ENCODE assay signal across 8 cellular contexts in genomic region chr12:118055144-118055557, GRCh38. TPM values are rescaled to one million over a fixed set of nuclear protein-coding genes. Genes with fewer than 3 reads are reported as not detected.
DNase-seq lines count a peak whose midpoint lies in the region; ATAC-seq and TF ChIP-seq lines count a peak whose summit lies in the region.

No MANE protein-coding gene starts in this region.

- H3K9me3 ChIP-seq in heart right ventricle = no peaks in the 10 kb centered on the region

- peak; percentile 26 for DNase-seq in 8988T
- peak; percentile 55 for DNase-seq in RPMI7951 (ENCODE audit: low read depth)
- peak; percentile 26 to 51 for DNase-seq in activated T-helper 1 cell treated with anti-CD3 and anti-CD28 coated beads, Interleukin-2, amount 50 U/mL, for 16 hours (ENCODE audit: low read depth in 1 of 2, low spot score in 1 of 2)
- DNase-seq in heart right ventricle = peak; percentile 30 to 49
- DNase-seq in stimulated activated CD4-positive, alpha-beta T cell treated with anti-CD3 and anti-CD28 coated beads, Interleukin-2, amount 100 ng/mL, for 48 hours = peak; percentile 64 to 75
- DNase-seq in omental fat pad (ENCODE audit: low spot score) = no peak

- no peaks in the 10 kb centered on the region for H3K27me3 ChIP-seq in heart right ventricle

- 56 to 65% methylated on average over 2 of the region's 2 CpGs for WGBS in heart right ventricle, 2 donors

- intact Hi-C loops in heart right ventricle (cut with DNase I) = no loop called here

- H3K36me3 ChIP-seq in heart right ventricle = peaks cover 0 to 28% (median 12%) of the 10 kb centered on the region in 9 donors

- H3K4me3 ChIP-seq in heart right ventricle = no peak overlapping the region

- TF ChIP-seq CTCF in GM12874 (IDR thresholded peaks at IDR 0.05; ENCODE audit: insufficient read depth, low read depth, low read length) (peak; percentile 66), heart right ventricle (IDR thresholded peaks at IDR 0.05) (peak; percentile 28 to 71 (median 62)), omental fat pad (IDR thresholded peaks at IDR 0.05) (no peak)

- peaks cover 9 to 92% (median 66%) of the 10 kb centered on the region in 9 donors for H3K4me1 ChIP-seq in heart right ventricle

- H3K27ac ChIP-seq in heart right ventricle = peak overlapping the region in 8 of 10 donors; percentile 14 to 99 (median 52)

- ATAC-seq in HG03175 (IDR thresholded peaks at IDR 0.05; ENCODE audit: unreplicated experiment) (peak; percentile 87), heart right ventricle (peak in 1 of 8 donors; percentile 16), omental fat pad (ENCODE audit: low FRiP score) (no peak)

RNA-seq across cellular contexts. Expression of gene WSB2, which starts 5.8 kb away (rescaled TPM):
- 61.6 and 67.8 TPM in 2 replicates for total RNA-seq in RPMI7951 (2014; rRNA removed; shearing (Covaris generic))
- total RNA-seq in heart right ventricle (100 to 1,000 TPM in 4 of 10 donors, 10 to 100 TPM in 6; 89.8 to 125 (median 98.2) TPM), omental fat pad (10 to 100 TPM; 41.1 to 87.8 (median 65.3) TPM)
- 10 to 100 TPM; 52.2 to 83.1 TPM for polyA plus RNA-seq in heart right ventricle

RNA-seq across cellular contexts. Expression of gene RFC5, which starts 38.6 kb away (rescaled TPM):
- total RNA-seq in RPMI7951 (2014; rRNA removed; shearing (Covaris generic)) = 56.6 and 56.9 TPM in 2 replicates
- total RNA-seq in heart right ventricle (1 to 10 TPM; 2.8 to 6.2 (median 4.1) TPM), omental fat pad (10 to 100 TPM in 1 of 4 donors, 1 to 10 TPM in 3; 4.7 to 14.8 (median 6.4) TPM)
- 1 to 10 TPM; 2.4 to 5.3 TPM for polyA plus RNA-seq in heart right ventricle

RNA-seq across cellular contexts. Expression of gene VSIG10, which starts 48.7 kb away (rescaled TPM):
- 15.6 and 18.3 TPM in 2 replicates for total RNA-seq in RPMI7951 (2014; rRNA removed; shearing (Covaris generic))
- 10 to 100 TPM in 6 of 10 donors, 1 to 10 TPM in 4; 9.2 to 13.7 (median 10.3) TPM for total RNA-seq in heart right ventricle
- polyA plus RNA-seq in heart right ventricle = 10 to 100 TPM in 1 of 2 donors, 1 to 10 TPM in 1; 5.3 to 23.6 TPM
- total RNA-seq in omental fat pad = 10 to 100 TPM; 16.2 to 73.9 (median 28.0) TPM

Comparison
In these comparisons a context has a peak if more than half of its experiments do, and no peak if none do; other contexts are left out.
1. CTCF ChIP-seq: peak in GM12874 (single experiment) and heart right ventricle (9 of 9); none in omental fat pad (0 of 3).